In genomic region chr6:2842139-2842552, GRCh38 we compare ENCODE assay signal across 9 cellular contexts. TPM values are rescaled to one million over a fixed set of nuclear protein-coding genes. Genes with fewer than 3 reads are reported as not detected.
DNase-seq lines count a peak whose midpoint lies in the region; ATAC-seq and TF ChIP-seq lines count a peak whose summit lies in the region.
"Had no signal": no experiment of that assay in that cellular context is flagged by ENCODE, and none has a peak within 500 bp of the region (broad histone marks: within the 10 kb centered on the region; RNA-seq: fewer than 3 reads in every experiment).

No MANE protein-coding gene starts in this region.

- H3K27me3 Mint-ChIP-seq in activated CD4-positive, alpha-beta T cell treated with anti-CD3 and anti-CD28 coated beads, Interleukin-2, amount 10 ng/mL, durations not matched to agents 7 days and 5 days, result no peaks in the 10 kb centered on the region

- H3K27ac ChIP-seq in lower lobe of right lung (peak overlapping the region; percentile 98), thymus (ENCODE audit: low read depth) (peak overlapping the region; percentile 73)

- CTCF ChIA-PET in activated CD4-positive, alpha-beta T cell treated with anti-CD3 and anti-CD28 coated beads, Interleukin-2, amount 10 ng/mL, durations not matched to agents 7 days and 5 days (lab: Charles Lee), result interaction anchor here (0.7 to 3.1 kb wide), 15 partner anchors 8 to 159 kb away, joined by 3 to 12 read pairs (median 3); partner anchors contain the start of genes SERPINB9 and WRNIP1

- H3K4me3 ChIP-seq in astrocyte of the cerebellum (ENCODE audit: low read depth, low read length) (peak overlapping the region; percentile 36), lower lobe of right lung (peak overlapping the region; percentile 59), thymus (ENCODE audit: low read length) (peak overlapping the region; percentile 57)

- ATAC-seq in lower lobe of right lung, result no peak
- ATAC-seq in HG03565 (IDR thresholded peaks at IDR 0.05; ENCODE audit: unreplicated experiment), result no peak

- H3K4me3 Mint-ChIP-seq in activated CD4-positive, alpha-beta T cell treated with anti-CD3 and anti-CD28 coated beads, Interleukin-2, amount 10 ng/mL, durations not matched to agents 7 days and 5 days, result peak overlapping the region; percentile 86

- no peaks in the 10 kb centered on the region for H3K9me3 Mint-ChIP-seq in activated CD4-positive, alpha-beta T cell treated with anti-CD3 and anti-CD28 coated beads, Interleukin-2, amount 10 ng/mL, durations not matched to agents 7 days and 5 days

- peaks cover 33% of the 10 kb centered on the region for H3K36me3 Mint-ChIP-seq in activated CD4-positive, alpha-beta T cell treated with anti-CD3 and anti-CD28 coated beads, Interleukin-2, amount 10 ng/mL, durations not matched to agents 7 days and 5 days (ENCODE audit: low read depth)

- peaks cover 61% of the 10 kb centered on the region for H3K4me1 ChIP-seq in lower lobe of right lung
- H3K4me1 ChIP-seq in thymus (ENCODE audit: control insufficient read depth, insufficient read depth, low read length), result peaks cover 13% of the 10 kb centered on the region

- in situ Hi-C loops in astrocyte of the cerebellum (cut with HindIII; ENCODE audit: low sequenced_read_pairs), result loop anchor here (5.0 to 10.0 kb wide), 2 partner anchors 47 to 90 kb away; no protein-coding TSS in a partner anchor

- H3K9me3 ChIP-seq in lower lobe of right lung (no peaks in the 10 kb centered on the region), thymus (ENCODE audit: control insufficient read depth) (no peaks in the 10 kb centered on the region)

- no peaks in the 10 kb centered on the region for H3K27me3 ChIP-seq in lower lobe of right lung (ENCODE audit: low read depth)
- no peaks in the 10 kb centered on the region for H3K27me3 ChIP-seq in thymus (ENCODE audit: control insufficient read depth, insufficient read depth)

- intact Hi-C loops in lower lobe of right lung (cut with DNase I), result loop anchor here (10.0 kb wide), 1 partner anchor 47 kb away; no protein-coding TSS in a partner anchor

- no peak for DNase-seq in activated CD4-positive, alpha-beta T cell treated with anti-CD3 and anti-CD28 coated beads, Interleukin-2, amount 10 ng/mL, durations not matched to agents 7 days and 5 days
- no peak for DNase-seq in activated CD4-positive, alpha-beta T cell treated with anti-CD3 and anti-CD28 coated beads for 4 hours
- no peak for DNase-seq in astrocyte of the cerebellum (ENCODE audit: low read depth)
- DNase-seq in lower lobe of right lung, result no peak
- no peak for DNase-seq in NCI-H2081 (lab: John Stamatoyannopoulos, UW)
- DNase-seq in middle frontal gyrus (ENCODE audit: extremely low spot score, low spot score), result no peak
- DNase-seq: NCI-H2081 treated with DMSO at 0.1 percent for 48 hours had no signal

- 88% methylated on average over 2 of the region's 2 CpGs for WGBS in thymus

- H3K36me3 ChIP-seq in lower lobe of right lung (peaks cover 35% of the 10 kb centered on the region), thymus (ENCODE audit: control insufficient read depth, insufficient read depth) (peaks cover 5% of the 10 kb centered on the region)

- POLR2A ChIA-PET in activated CD4-positive, alpha-beta T cell treated with anti-CD3 and anti-CD28 coated beads, Interleukin-2, amount 10 ng/mL, durations not matched to agents 7 days and 5 days (lab: Charles Lee), result interaction anchor here (0.9 to 1.8 kb wide), 6 partner anchors 23 to 147 kb away, joined by 3 to 11 read pairs (median 5); no protein-coding TSS in a partner anchor

- no peak for TF ChIP-seq CTCF in astrocyte of the cerebellum (IDR thresholded peaks at IDR 0.05; ENCODE audit: low read depth, low read length, missing control alignments)
- TF ChIP-seq CTCF in lower lobe of right lung (IDR thresholded peaks at IDR 0.05), result no peak

- peak overlapping the region; percentile 88 for H3K27ac Mint-ChIP-seq in activated CD4-positive, alpha-beta T cell treated with anti-CD3 and anti-CD28 coated beads, Interleukin-2, amount 10 ng/mL, durations not matched to agents 7 days and 5 days

- H3K4me1 Mint-ChIP-seq in activated CD4-positive, alpha-beta T cell treated with anti-CD3 and anti-CD28 coated beads, Interleukin-2, amount 10 ng/mL, durations not matched to agents 7 days and 5 days, result peaks cover 70% of the 10 kb centered on the region

RNA-seq across cellular contexts. Expression of gene SERPINB1, which starts 0.5 kb away (rescaled TPM):
- 10 to 100 TPM; 62.8 to 72.8 TPM for total RNA-seq in activated CD4-positive, alpha-beta T cell treated with anti-CD3 and anti-CD28 coated beads, Interleukin-2, amount 10 ng/mL, durations not matched to agents 7 days and 5 days
- 125 TPM for total RNA-seq in lower lobe of right lung
- 120 TPM for polyA plus RNA-seq in thymus
